ENCODE assay signal across 14 cellular contexts in the genomic region with DNA sequence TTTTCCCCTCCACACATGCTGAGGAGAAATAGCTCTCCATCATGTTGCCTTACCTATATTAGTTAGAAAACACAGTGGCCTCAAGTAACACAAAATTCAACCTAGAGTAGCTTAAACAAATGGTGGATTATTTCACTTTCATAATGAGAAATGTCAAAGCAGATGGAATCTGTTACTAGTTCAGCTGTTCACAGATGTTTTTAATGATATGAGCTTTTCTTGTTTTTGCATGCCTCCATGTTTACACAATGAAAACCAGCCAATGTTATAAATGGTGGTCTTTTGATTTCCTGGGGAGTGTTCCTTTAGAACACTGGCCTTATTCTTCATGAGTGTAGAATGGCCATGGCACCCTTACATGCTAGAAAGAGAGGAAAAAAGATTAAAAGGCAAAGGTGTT.
DNase-seq lines count a peak whose midpoint lies in the region; TF ChIP-seq lines count a peak whose summit lies in the region.
"Had no signal": no experiment of that assay in that cellular context is flagged by ENCODE, and none has a peak within 500 bp of the region (broad histone marks: within the 10 kb centered on the region; RNA-seq: fewer than 3 reads in every experiment).

No MANE protein-coding gene starts in this region.

- H3K4me3 ChIP-seq in AG10803 (ENCODE audit: low read length) (no peak overlapping the region), OCI-LY3 (ENCODE audit: low read length) (no peak overlapping the region), fibroblast of mammary gland (ENCODE audit: control insufficient read depth, low read depth, low read length) (no peak overlapping the region), neural cell (ENCODE audit: low read length) (peak overlapping the region; percentile 0)
- H3K4me3 ChIP-seq: BLaER1 treated with 17β-estradiol and CSF1 and Interleukin-3, amounts not matched to agents 10 nM and 100 nM had no signal

- no peaks in the 10 kb centered on the region for H3F3A ChIP-seq in neural cell (ENCODE audit: insufficient read depth, low read length, poor library complexity, severe bottlenecking)

- TF ChIP-seq CTCF in AG10803 (conservative IDR thresholded peaks at IDR 0.05; ENCODE audit: low read length) (no peak), OCI-LY3 (IDR thresholded peaks at IDR 0.05; ENCODE audit: low read depth, low read length) (no peak), fibroblast of mammary gland (conservative IDR thresholded peaks at IDR 0.05; ENCODE audit: control insufficient read depth, insufficient read depth, low read depth, low read length) (no peak), neural cell (IDR thresholded peaks at IDR 0.05; ENCODE audit: poor library complexity, severe bottlenecking) (no peak)

- peak; percentile 17 for DNase-seq in AG10803 (ENCODE audit: low read depth)
- peak; percentile 5 for DNase-seq in fibroblast of mammary gland (ENCODE audit: low read depth)
- no peak for DNase-seq in activated effector memory CD4-positive, alpha-beta T cell treated with anti-CD3 and anti-CD28 coated beads, Interleukin-2, amount 50 U/mL, for 16 hours
- DNase-seq in DMS79 treated with DMSO at 0.1 percent for 48 hours (lab: John Stamatoyannopoulos, UW) = no peak
- no peak for DNase-seq in cerebellum (ENCODE audit: low spot score)
- DNase-seq: 8988T; Calu3; CD8-positive, alpha-beta T cell; GDM1; GOT3; H7 had no signal

- H4K20me1 ChIP-seq in OCI-LY3 (ENCODE audit: insufficient read depth, low read length) (no peaks in the 10 kb centered on the region), neural cell (ENCODE audit: insufficient read depth) (no peaks in the 10 kb centered on the region)
- H4K20me1 ChIP-seq: BLaER1 treated with 17β-estradiol and CSF1 and Interleukin-3, amounts not matched to agents 10 nM and 100 nM had no signal

- no peak for TF ChIP-seq EP300 in neural cell (conservative IDR thresholded peaks at IDR 0.05; ENCODE audit: poor library complexity, severe bottlenecking)

- TF ChIP-seq RAD21 in neural cell (conservative IDR thresholded peaks at IDR 0.05) = no peak

- H3K27ac ChIP-seq in OCI-LY3 (ENCODE audit: low read length) = no peak overlapping the region
- H3K27ac ChIP-seq in neural cell (ENCODE audit: low read length) = peak overlapping the region; percentile 1
- H3K27ac ChIP-seq: BLaER1 treated with 17β-estradiol and CSF1 and Interleukin-3, amounts not matched to agents 10 nM and 100 nM had no signal

- no peaks in the 10 kb centered on the region for H3K9me3 ChIP-seq in OCI-LY3 (ENCODE audit: insufficient read depth, low read length)
- no peaks in the 10 kb centered on the region for H3K9me3 ChIP-seq in neural cell (ENCODE audit: low read length)
- H3K9me3 ChIP-seq: BLaER1 treated with 17β-estradiol and CSF1 and Interleukin-3, amounts not matched to agents 10 nM and 100 nM had no signal

- H3K36me3 ChIP-seq in OCI-LY3 (replicated peaks; ENCODE audit: low read depth, low read length) = no peaks in the 10 kb centered on the region
- H3K36me3 ChIP-seq in neural cell (ENCODE audit: insufficient read depth, low read length) = no peaks in the 10 kb centered on the region
- H3K36me3 ChIP-seq: BLaER1 treated with 17β-estradiol and CSF1 and Interleukin-3, amounts not matched to agents 10 nM and 100 nM had no signal

- peaks cover 20% of the 10 kb centered on the region for H3K4me1 ChIP-seq in OCI-LY3 (ENCODE audit: low read length)
- H3K4me1 ChIP-seq: BLaER1 treated with 17β-estradiol and CSF1 and Interleukin-3, amounts not matched to agents 10 nM and 100 nM had no signal

- no peaks in the 10 kb centered on the region for H3K79me2 ChIP-seq in OCI-LY3 (ENCODE audit: low read length)
- H3K79me2 ChIP-seq in neural cell (replicated peaks; ENCODE audit: insufficient read depth, low read length) = no peaks in the 10 kb centered on the region

- no peaks in the 10 kb centered on the region for H3K9me2 ChIP-seq in neural cell (ENCODE audit: insufficient read depth, low read length)

- no peaks in the 10 kb centered on the region for H3K27me3 ChIP-seq in OCI-LY3 (ENCODE audit: low read depth, low read length)
- no peaks in the 10 kb centered on the region for H3K27me3 ChIP-seq in neural cell (ENCODE audit: insufficient read depth, low read depth, low read length)
- H3K27me3 ChIP-seq: BLaER1 treated with 17β-estradiol and CSF1 and Interleukin-3, amounts not matched to agents 10 nM and 100 nM had no signal

- H2AFZ ChIP-seq in OCI-LY3 (ENCODE audit: low read depth, low read length) (no peak overlapping the region), neural cell (ENCODE audit: low read depth, low read length) (no peak overlapping the region)

- H3K9ac ChIP-seq in OCI-LY3 (ENCODE audit: low read length) = no peak overlapping the region
- no peak overlapping the region for H3K9ac ChIP-seq in neural cell (ENCODE audit: low read length)
- H3K9ac ChIP-seq: BLaER1 treated with 17β-estradiol and CSF1 and Interleukin-3, amounts not matched to agents 10 nM and 100 nM had no signal

- peak overlapping the region; percentile 9; the same call in 1 of the 2 replicates for H3K4me2 ChIP-seq in OCI-LY3 (ENCODE audit: low read length)
- H3K4me2 ChIP-seq in neural cell (ENCODE audit: low read length) = peak overlapping the region; percentile 0
- H3K4me2 ChIP-seq: BLaER1 treated with 17β-estradiol and CSF1 and Interleukin-3, amounts not matched to agents 10 nM and 100 nM had no signal

TF ChIP-seq in neural cell, 6 proteins besides CTCF, POLR2A, EP300 and RAD21:
- TF ChIP-seq REST (IDR thresholded peaks at IDR 0.05; ENCODE audit: borderline replicate concordance) = no peak
- TF ChIP-seq EZH2 (IDR thresholded peaks at IDR 0.05; ENCODE audit: borderline replicate concordance, insufficient read depth, low read length, poor library complexity, severe bottlenecking) = no peak
- TF ChIP-seq POLR2AphosphoS5 (IDR thresholded peaks at IDR 0.05) = no peak
- no peak for TF ChIP-seq TAF1 (IDR thresholded peaks at IDR 0.05; ENCODE audit: low read depth)
- no peak for TF ChIP-seq MXI1 (conservative IDR thresholded peaks at IDR 0.05; ENCODE audit: poor library complexity, severe bottlenecking)
- no peak for TF ChIP-seq SMC3 (conservative IDR thresholded peaks at IDR 0.05; ENCODE audit: poor library complexity)

Comparison
In these comparisons a context has a peak if more than half of its experiments do, and no peak if none do; other contexts are left out.
1. DNase-seq: peak in AG10803 (single experiment) and fibroblast of mammary gland (single experiment); none in activated effector memory CD4-positive, alpha-beta T cell treated with anti-CD3 and anti-CD28 coated beads, Interleukin-2, amount 50 U/mL, for 16 hours (single experiment), DMS79 treated with DMSO at 0.1 percent for 48 hours (single experiment) and cerebellum (single experiment).